16 cellular contexts compared by ENCODE assay signal in genomic region chr15:68310178-68310810, GRCh38. TPM values are rescaled to one million over a fixed set of nuclear protein-coding genes. Genes with fewer than 3 reads are reported as not detected.
A peak's percentile ranks its signal among the peaks of the same experiment; 100 is the strongest.
DNase-seq lines count a peak whose midpoint lies in the region; ATAC-seq, FAIRE-seq and TF ChIP-seq lines count a peak whose summit lies in the region.
"Had no signal": no experiment of that assay in that cellular context is flagged by ENCODE, and none has a peak within 500 bp of the region (broad histone marks: within the 10 kb centered on the region; RNA-seq: fewer than 3 reads in every experiment).

No MANE protein-coding gene starts in this region.

- H3K36me3 ChIP-seq in BE2C, result no peaks in the 10 kb centered on the region
- H3K36me3 ChIP-seq in HEK293 (ENCODE audit: control insufficient read depth in 2 of 2, insufficient read depth in 1 of 2, low read length in 2 of 2), result no peaks in the 10 kb centered on the region
- H3K36me3 ChIP-seq in kidney (ENCODE audit: control insufficient read depth in 1 of 2, insufficient read depth in 2 of 2, low read length in 2 of 2), result peaks cover 0 to 1% of the 10 kb centered on the region in 2 donors

- peaks cover 86% of the 10 kb centered on the region for H3K4me1 Mint-ChIP-seq in osteocyte (ENCODE audit: unreplicated experiment)

- CTCF ChIA-PET in HEK293 (lab: Yijun Ruan, JAX), result interaction anchor here (0.9 to 2.9 kb wide), 4 partner anchors 9 to 244 kb away, joined by 3 to 12 read pairs (median 6); no protein-coding TSS in a partner anchor

- H3K36me3 Mint-ChIP-seq in osteocyte (ENCODE audit: unreplicated experiment), result peaks cover 79% of the 10 kb centered on the region

- no peaks in the 10 kb centered on the region for H3K9me3 Mint-ChIP-seq in osteocyte (ENCODE audit: unreplicated experiment)

- no peak overlapping the region for H3K9ac ChIP-seq in kidney (ENCODE audit: low read length in 2 of 2)

- POLR2A ChIA-PET in HEK293 (lab: Yijun Ruan, JAX), result no interaction called here

- H3K4me3 ChIP-seq in BE2C (ENCODE audit: low read depth, low read length) (no peak overlapping the region), HEK293 (ENCODE audit: low read depth, low read length) (no peak overlapping the region), kidney (ENCODE audit: low read length in 2 of 2) (no peak overlapping the region)
- H3K4me3 ChIP-seq: GM12878, SK-N-MC had no signal

- intact Hi-C loops in kidney (cut with DNase I), result no loop called here

- no peak for ATAC-seq in HG03045 (IDR thresholded peaks at IDR 0.05; ENCODE audit: unreplicated experiment)
- ATAC-seq: GM12878 had no signal

- H3K27ac ChIP-seq in HEK293 (ENCODE audit: extremely low read depth, low read depth, low read length), result no peak overlapping the region
- H3K27ac ChIP-seq in kidney (ENCODE audit: low read depth in 2 of 2, low read length in 2 of 2), result no peak overlapping the region
- H3K27ac ChIP-seq: SK-N-MC, VCaP had no signal

- H3K4me3 Mint-ChIP-seq in osteocyte (ENCODE audit: unreplicated experiment), result no peak overlapping the region
- H3K4me3 Mint-ChIP-seq: B cell had no signal

- peaks cover 10% of the 10 kb centered on the region for H3K4me1 ChIP-seq in BE2C
- no peaks in the 10 kb centered on the region for H3K4me1 ChIP-seq in HEK293 (ENCODE audit: control insufficient read depth, insufficient read depth, low read length)
- peaks cover 0 to 2% of the 10 kb centered on the region in 2 donors for H3K4me1 ChIP-seq in kidney (ENCODE audit: control insufficient read depth in 1 of 2, insufficient read depth in 1 of 2, low read depth in 1 of 2, low read length in 2 of 2)

- no peaks in the 10 kb centered on the region for H3K27me3 ChIP-seq in BE2C

- DNase-seq in BE2C (peak; percentile 63), ecto neural progenitor cell (ENCODE audit: low spot score) (peak; percentile 32), osteocyte (ENCODE audit: extremely low spot score, unreplicated experiment) (peak; percentile 54), kidney (no peak), NAMALWA (ENCODE audit: low spot score) (no peak)
- no peak for DNase-seq in stimulated activated CD4-positive, alpha-beta T cell treated with anti-CD3 and anti-CD28 coated beads, Interleukin-15, amount 100 ng/mL, for 24 hours
- DNase-seq: DND-41, Kasumi-1, NCI-H2029 had no signal

- TF ChIP-seq CTCF in BE2C (IDR thresholded peaks at IDR 0.05; ENCODE audit: low read depth, low read length) (no peak), HEK293 (tag by site-specific recombination; IDR thresholded peaks at IDR 0.05) (no peak), osteocyte (IDR thresholded peaks at IDR 0.05) (no peak), kidney (IDR thresholded peaks at IDR 0.05; ENCODE audit: borderline replicate concordance, extremely low read depth, insufficient read depth) (no peak)

- H3K9me3 ChIP-seq in BE2C, result no peaks in the 10 kb centered on the region
- no peaks in the 10 kb centered on the region for H3K9me3 ChIP-seq in HEK293 (ENCODE audit: control insufficient read depth, insufficient read depth, low read depth, low read length)
- no peaks in the 10 kb centered on the region for H3K9me3 ChIP-seq in kidney (ENCODE audit: control insufficient read depth in 1 of 2, low read length in 2 of 2)

- peak overlapping the region; percentile 96 for H3K27ac Mint-ChIP-seq in osteocyte (ENCODE audit: unreplicated experiment)
- H3K27ac Mint-ChIP-seq: B cell had no signal

- H3K27me3 Mint-ChIP-seq in osteocyte (ENCODE audit: unreplicated experiment), result no peaks in the 10 kb centered on the region

- no peak for FAIRE-seq in kidney (lab: Jason Lieb, UNC)
- FAIRE-seq: GM12878, GM19239 had no signal

TF ChIP-seq in HEK293, 187 proteins besides CTCF, POLR2A, EP300 and RAD21:
- TF ChIP-seq ZNF146 (tag by site-specific recombination; IDR thresholded peaks at IDR 0.05), result no peak
- TF ChIP-seq ZNF155 (tag by site-specific recombination; IDR thresholded peaks at IDR 0.05), result no peak
- TF ChIP-seq ZNF600 (tag by site-specific recombination; IDR thresholded peaks at IDR 0.05), result 0 out of 2 replicates have a peak, but pooled peaks have one; percentile 15
- TF ChIP-seq HOXA7 (CRISPR knock-in tag; IDR thresholded peaks at IDR 0.05; ENCODE audit: borderline replicate concordance), result no peak

RNA-seq across cellular contexts. Expression of gene FEM1B, which starts 32.7 kb away (rescaled TPM):
- 59.1 TPM for polyA plus RNA-seq in BE2C (2012; ENCODE audit: insufficient read depth, insufficient read length, low read depth)
- total RNA-seq in osteocyte, result 71.1 and 71.5 TPM in 2 replicates
- 47.6 TPM for total RNA-seq in kidney
- 9.8 TPM for polyA plus RNA-seq in kidney (ENCODE audit: insufficient read depth, low read depth, low replicate concordance)

Comparison
In these comparisons a context has a peak if more than half of its experiments do, and no peak if none do; other contexts are left out.
1. DNase-seq: peak in BE2C (single experiment), ecto neural progenitor cell (single experiment) and osteocyte (single experiment); none in stimulated activated CD4-positive, alpha-beta T cell treated with anti-CD3 and anti-CD28 coated beads, Interleukin-15, amount 100 ng/mL, for 24 hours (single experiment), kidney (single experiment) and NAMALWA (single experiment).